ENCODE assay signal across 1 cellular context in the genomic region with DNA sequence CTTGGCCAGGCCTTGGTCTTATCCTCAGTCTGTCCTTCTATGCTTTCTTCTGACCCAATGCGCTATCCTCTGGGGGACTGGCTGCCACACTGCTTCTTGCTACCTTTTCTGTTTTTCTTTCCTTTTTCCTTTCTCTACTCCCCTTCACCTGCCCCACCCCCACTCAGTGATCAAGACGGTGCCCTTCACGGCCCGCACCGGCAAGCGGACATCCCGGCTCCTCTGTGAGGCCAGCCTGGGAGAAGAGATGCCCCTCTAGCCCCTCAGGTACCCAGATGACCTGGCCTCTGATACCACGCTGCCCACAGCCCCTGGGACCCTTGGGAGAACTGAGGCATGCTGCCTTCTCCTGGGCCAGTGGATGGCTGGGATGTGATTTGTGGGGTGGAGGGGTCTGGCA.
TF ChIP-seq lines count a peak whose summit lies in the region.

No MANE protein-coding gene starts in this region.

TF ChIP-seq in HEK293, 187 proteins besides CTCF, POLR2A, EP300 and RAD21 (continued from another document):
- no peak for TF ChIP-seq SP7 (tag by site-specific recombination; IDR thresholded peaks at IDR 0.05)
- TF ChIP-seq, protein P1, sequence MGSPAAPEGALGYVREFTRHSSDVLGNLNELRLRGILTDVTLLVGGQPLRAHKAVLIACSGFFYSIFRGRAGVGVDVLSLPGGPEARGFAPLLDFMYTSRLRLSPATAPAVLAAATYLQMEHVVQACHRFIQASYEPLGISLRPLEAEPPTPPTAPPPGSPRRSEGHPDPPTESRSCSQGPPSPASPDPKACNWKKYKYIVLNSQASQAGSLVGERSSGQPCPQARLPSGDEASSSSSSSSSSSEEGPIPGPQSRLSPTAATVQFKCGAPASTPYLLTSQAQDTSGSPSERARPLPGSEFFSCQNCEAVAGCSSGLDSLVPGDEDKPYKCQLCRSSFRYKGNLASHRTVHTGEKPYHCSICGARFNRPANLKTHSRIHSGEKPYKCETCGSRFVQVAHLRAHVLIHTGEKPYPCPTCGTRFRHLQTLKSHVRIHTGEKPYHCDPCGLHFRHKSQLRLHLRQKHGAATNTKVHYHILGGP (tag by site-specific recombination; IDR thresholded peaks at IDR 0.05): no peak
